In the genomic region with DNA sequence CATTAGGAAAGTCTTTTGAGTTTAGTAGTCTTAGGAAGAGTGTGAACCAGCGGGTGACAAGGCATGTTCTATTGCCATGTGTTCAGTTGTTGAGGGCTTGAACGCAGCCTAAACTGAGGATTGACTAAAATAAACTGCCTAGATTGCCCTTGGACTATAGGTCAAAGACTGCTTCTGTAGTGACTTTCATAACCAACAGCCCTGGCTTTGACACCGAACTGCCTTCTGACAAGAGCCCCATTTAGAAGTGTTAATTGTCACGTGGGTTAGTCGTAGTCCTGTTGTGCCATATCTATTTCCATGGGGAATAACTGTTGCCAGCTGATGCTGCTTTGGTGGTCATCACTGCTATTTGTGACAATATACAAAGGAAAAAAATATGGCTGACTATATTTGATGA, we compare ENCODE assay signal across 26 cellular contexts.
"Had no signal": no experiment of that assay in that cellular context is flagged by ENCODE, and none has a peak within 500 bp of the region (broad histone marks: within the 10 kb centered on the region; RNA-seq: fewer than 3 reads in every experiment).

No MANE protein-coding gene starts in this region.

- H3K27ac ChIP-seq: SJCRH30 had no signal

- FAIRE-seq: bronchial epithelial cell, TTC549 had no signal

- H3K4me2 ChIP-seq: SK-N-SH had no signal

- H3K27me3 ChIP-seq: SJCRH30 had no signal

- DNase-seq: activated CD4-positive, alpha-beta T cell treated with anti-CD3 and anti-CD28 coated beads, Interleukin-2, amount 10 ng/mL, durations not matched to agents 24 days and 14 days; activated CD4-positive, alpha-beta T cell treated with anti-CD3 and anti-CD28 coated beads, Interleukin-2, amount 50 U/mL, for 48 hours; activated CD8-positive, alpha-beta T cell treated with anti-CD3 and anti-CD28 coated beads, Interleukin-2, amount 10 ng/mL, durations not matched to agents 7 days and 5 days; activated gamma-delta T cell treated with Interleukin-2 at 50 U/mL for 16 hours; activated naive CD4-positive, alpha-beta T cell treated with anti-CD3 and anti-CD28 coated beads for 36 hours; activated T-cell treated with anti-CD3 and anti-CD28 coated beads, Interleukin-2, amount 50 U/mL, for 24 hours; anterior cingulate cortex; central memory CD4-positive, alpha-beta T cell; Karpas-422; KBM-7; MV-4-11; NCI-H1092; NCI-H1436 treated with DMSO at 0.1 percent for 48 hours; NCI-H1694 treated with DMSO at 0.1 percent for 48 hours; NCI-H2029; NCI-H510A; NCI-H526; NCI-H748 treated with DMSO at 0.1 percent for 48 hours; NK-92 treated with Interleukin-12 subunit alpha and Interleukin-12 subunit beta, amount 100 ng/mL, for 24 hours; PC-3; SHP77; SJCRH30; SK-N-SH had no signal

- H3K9me3 ChIP-seq: SK-N-SH had no signal

- H3K4me3 ChIP-seq: SJCRH30 had no signal

- H3K9ac ChIP-seq: SK-N-SH had no signal

- ATAC-seq: activated CD8-positive, alpha-beta T cell treated with anti-CD3 and anti-CD28 coated beads, Interleukin-2, amount 10 ng/mL, durations not matched to agents 7 days and 5 days; activated naive CD4-positive, alpha-beta T cell treated with anti-CD3 and anti-CD28 coated beads, Interleukin-2, amount 50 U/mL, for 72 hours; PC-3 had no signal
